ENCODE assay signal across 10 cellular contexts in the genomic region with DNA sequence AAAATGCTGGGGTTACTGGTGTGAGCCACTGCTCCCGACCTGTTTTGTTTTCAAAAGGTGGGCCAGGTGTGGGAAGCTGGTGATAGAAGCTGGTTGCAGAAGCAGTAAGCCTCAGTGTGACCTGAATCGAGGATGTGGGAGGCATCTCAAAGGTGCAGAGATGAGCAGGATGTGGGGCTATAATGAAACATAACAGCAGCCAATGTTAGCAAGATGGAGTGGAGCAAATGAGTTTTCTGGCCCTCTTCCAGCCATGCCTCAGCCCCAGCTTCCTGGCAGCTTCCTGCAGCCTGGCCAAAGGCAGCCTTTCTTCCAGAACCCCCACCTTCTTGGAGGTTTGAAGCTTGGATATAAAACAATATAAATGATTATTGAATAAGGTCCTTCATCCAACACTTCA.
DNase-seq lines count a peak whose midpoint lies in the region; ATAC-seq lines count a peak whose summit lies in the region.
"Had no signal": no experiment of that assay in that cellular context is flagged by ENCODE, and none has a peak within 500 bp of the region (broad histone marks: within the 10 kb centered on the region; RNA-seq: fewer than 3 reads in every experiment).

No MANE protein-coding gene starts in this region.

- H3K9me3 Mint-ChIP-seq in activated CD4-positive, alpha-beta T cell treated with anti-CD3 and anti-CD28 coated beads for 36 hours (ENCODE audit: low read depth), result peaks cover 2% of the 10 kb centered on the region
- H3K9me3 Mint-ChIP-seq in activated naive CD8-positive, alpha-beta T cell treated with anti-CD3 and anti-CD28 coated beads, Interleukin-2, amount 50 U/mL, for 24 hours, result peaks cover 5% of the 10 kb centered on the region
- peaks cover 3% of the 10 kb centered on the region for H3K9me3 Mint-ChIP-seq in stimulated activated memory B cell treated with anti-CD40 and anti-IgM and Interleukin-4, amounts not matched to agents 10 μg/mL and 1 μg/mL and 100 μg/mL, for 72 hours

- peaks cover 2% of the 10 kb centered on the region for H3K36me3 Mint-ChIP-seq in activated CD4-positive, alpha-beta T cell treated with anti-CD3 and anti-CD28 coated beads for 36 hours (ENCODE audit: low read depth)
- no peaks in the 10 kb centered on the region for H3K36me3 Mint-ChIP-seq in activated naive CD8-positive, alpha-beta T cell treated with anti-CD3 and anti-CD28 coated beads, Interleukin-2, amount 50 U/mL, for 24 hours (ENCODE audit: low read depth)
- peaks cover 4% of the 10 kb centered on the region for H3K36me3 Mint-ChIP-seq in stimulated activated memory B cell treated with anti-CD40 and anti-IgM and Interleukin-4, amounts not matched to agents 10 μg/mL and 1 μg/mL and 100 μg/mL, for 72 hours

- peak; percentile 72 for ATAC-seq in activated CD4-positive, alpha-beta T cell treated with anti-CD3 and anti-CD28 coated beads for 36 hours
- peak; percentile 42 for ATAC-seq in activated naive CD8-positive, alpha-beta T cell treated with anti-CD3 and anti-CD28 coated beads, Interleukin-2, amount 50 U/mL, for 24 hours
- ATAC-seq in GM19463 (IDR thresholded peaks at IDR 0.05; ENCODE audit: unreplicated experiment) (no peak), HG02885 (IDR thresholded peaks at IDR 0.05; ENCODE audit: poor library complexity, unreplicated experiment) (no peak)
- ATAC-seq in stimulated activated memory B cell treated with anti-CD40 and anti-IgM and Interleukin-4, amounts not matched to agents 10 μg/mL and 1 μg/mL and 100 μg/mL, for 72 hours, result no peak

- H3K27ac Mint-ChIP-seq in activated CD4-positive, alpha-beta T cell treated with anti-CD3 and anti-CD28 coated beads for 36 hours, result peak overlapping the region; percentile 61
- peak overlapping the region; percentile 28 for H3K27ac Mint-ChIP-seq in activated naive CD8-positive, alpha-beta T cell treated with anti-CD3 and anti-CD28 coated beads, Interleukin-2, amount 50 U/mL, for 24 hours
- H3K27ac Mint-ChIP-seq in stimulated activated memory B cell treated with anti-CD40 and anti-IgM and Interleukin-4, amounts not matched to agents 10 μg/mL and 1 μg/mL and 100 μg/mL, for 72 hours, result no peak overlapping the region

- intact Hi-C loops in activated CD4-positive, alpha-beta T cell treated with anti-CD3 and anti-CD28 coated beads for 36 hours (cut with DNase I, micrococcal nuclease), result loop anchor here in 1 of 2 experiments (5.0 kb wide), 1 partner anchor 57 kb away; no protein-coding TSS in a partner anchor

- CTCF ChIA-PET in activated CD4-positive, alpha-beta T cell treated with anti-CD3 and anti-CD28 coated beads for 36 hours (lab: Charles Lee), result interaction anchor here (0.7 to 1.1 kb wide), 6 partner anchors 9 to 123 kb away, joined by 3 to 4 read pairs (median 3); no protein-coding TSS in a partner anchor

- DNase-seq in DMS153 (lab: John Stamatoyannopoulos, UW) (peak; percentile 9), DMS153 treated with DMSO at 0.1 percent for 48 hours (lab: John Stamatoyannopoulos, UW; ENCODE audit: unreplicated experiment) (no peak)
- DNase-seq in activated CD4-positive, alpha-beta T cell treated with anti-CD3 and anti-CD28 coated beads for 36 hours, result peak; percentile 73
- DNase-seq in activated naive CD8-positive, alpha-beta T cell treated with anti-CD3 and anti-CD28 coated beads, Interleukin-2, amount 50 U/mL, for 24 hours, result peak; percentile 41
- peak; percentile 22 for DNase-seq in stimulated activated CD8-positive, alpha-beta memory T cell treated with anti-CD3 and anti-CD28 coated beads, Interleukin-4, amount 100 ng/mL, for 24 hours (ENCODE audit: low read depth)
- DNase-seq: 8988T, cortex of kidney had no signal

- peaks cover 55% of the 10 kb centered on the region for H3K4me1 Mint-ChIP-seq in activated CD4-positive, alpha-beta T cell treated with anti-CD3 and anti-CD28 coated beads for 36 hours
- H3K4me1 Mint-ChIP-seq in activated naive CD8-positive, alpha-beta T cell treated with anti-CD3 and anti-CD28 coated beads, Interleukin-2, amount 50 U/mL, for 24 hours, result peaks cover 49% of the 10 kb centered on the region
- no peaks in the 10 kb centered on the region for H3K4me1 Mint-ChIP-seq in stimulated activated memory B cell treated with anti-CD40 and anti-IgM and Interleukin-4, amounts not matched to agents 10 μg/mL and 1 μg/mL and 100 μg/mL, for 72 hours

- POLR2A ChIA-PET in activated CD4-positive, alpha-beta T cell treated with anti-CD3 and anti-CD28 coated beads for 36 hours (lab: Charles Lee), result interaction anchor here (0.7 kb wide), 1 partner anchor 175 kb away, joined by 5 read pairs; no protein-coding TSS in a partner anchor

- H3K27me3 Mint-ChIP-seq in activated CD4-positive, alpha-beta T cell treated with anti-CD3 and anti-CD28 coated beads for 36 hours, result no peaks in the 10 kb centered on the region
- no peaks in the 10 kb centered on the region for H3K27me3 Mint-ChIP-seq in activated naive CD8-positive, alpha-beta T cell treated with anti-CD3 and anti-CD28 coated beads, Interleukin-2, amount 50 U/mL, for 24 hours
- H3K27me3 Mint-ChIP-seq in stimulated activated memory B cell treated with anti-CD40 and anti-IgM and Interleukin-4, amounts not matched to agents 10 μg/mL and 1 μg/mL and 100 μg/mL, for 72 hours, result no peaks in the 10 kb centered on the region

- no peak overlapping the region for H3K4me3 Mint-ChIP-seq in activated CD4-positive, alpha-beta T cell treated with anti-CD3 and anti-CD28 coated beads for 36 hours
- H3K4me3 Mint-ChIP-seq in activated naive CD8-positive, alpha-beta T cell treated with anti-CD3 and anti-CD28 coated beads, Interleukin-2, amount 50 U/mL, for 24 hours, result no peak overlapping the region
- no peak overlapping the region for H3K4me3 Mint-ChIP-seq in stimulated activated memory B cell treated with anti-CD40 and anti-IgM and Interleukin-4, amounts not matched to agents 10 μg/mL and 1 μg/mL and 100 μg/mL, for 72 hours

Comparison
In these comparisons a context has a peak if more than half of its experiments do, and no peak if none do; other contexts are left out.
1. ATAC-seq: peak in activated CD4-positive, alpha-beta T cell treated with anti-CD3 and anti-CD28 coated beads for 36 hours (single experiment) and activated naive CD8-positive, alpha-beta T cell treated with anti-CD3 and anti-CD28 coated beads, Interleukin-2, amount 50 U/mL, for 24 hours (single experiment); none in GM19463 (single experiment), stimulated activated memory B cell treated with anti-CD40 and anti-IgM and Interleukin-4, amounts not matched to agents 10 μg/mL and 1 μg/mL and 100 μg/mL, for 72 hours (single experiment) and HG02885 (single experiment).